1 cellular context compared by ENCODE assay signal in genomic region chr15:43777293-43777819, GRCh38.
TF ChIP-seq lines count a peak whose summit lies in the region.

No MANE protein-coding gene starts in this region.

TF ChIP-seq in HepG2, 621 proteins besides CTCF, POLR2A, EP300 and RAD21 (continued from another document and continues in another):
- TF ChIP-seq, protein P1, sequence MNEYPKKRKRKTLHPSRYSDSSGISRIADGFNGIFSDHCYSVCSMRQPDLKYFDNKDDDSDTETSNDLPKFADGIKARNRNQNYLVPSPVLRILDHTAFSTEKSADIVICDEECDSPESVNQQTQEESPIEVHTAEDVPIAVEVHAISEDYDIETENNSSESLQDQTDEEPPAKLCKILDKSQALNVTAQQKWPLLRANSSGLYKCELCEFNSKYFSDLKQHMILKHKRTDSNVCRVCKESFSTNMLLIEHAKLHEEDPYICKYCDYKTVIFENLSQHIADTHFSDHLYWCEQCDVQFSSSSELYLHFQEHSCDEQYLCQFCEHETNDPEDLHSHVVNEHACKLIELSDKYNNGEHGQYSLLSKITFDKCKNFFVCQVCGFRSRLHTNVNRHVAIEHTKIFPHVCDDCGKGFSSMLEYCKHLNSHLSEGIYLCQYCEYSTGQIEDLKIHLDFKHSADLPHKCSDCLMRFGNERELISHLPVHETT (CRISPR knock-in tag; conservative IDR thresholded peaks at IDR 0.05), result peak; percentile 62; the same call in 1 of the 2 replicates
- TF ChIP-seq ZSCAN12 (CRISPR knock-in tag; IDR thresholded peaks at IDR 0.05) (0 out of 2 replicates have a peak, but pooled peaks have one; percentile 47), YEATS4 (CRISPR knock-in tag; IDR thresholded peaks at IDR 0.05; ENCODE audit: borderline replicate concordance) (no peak), ZNF576 (CRISPR knock-in tag; IDR thresholded peaks at IDR 0.05) (no peak), ZNF770 (CRISPR knock-in tag; IDR thresholded peaks at IDR 0.05) (no peak), IKZF4 (CRISPR knock-in tag; IDR thresholded peaks at IDR 0.05; ENCODE audit: borderline replicate concordance, low read depth, not compliant biosample characterization) (peak; percentile 70), PHF5A (CRISPR knock-in tag; IDR thresholded peaks at IDR 0.05; ENCODE audit: low read depth, unreplicated experiment) (no peak), ISX (CRISPR knock-in tag; conservative IDR thresholded peaks at IDR 0.05) (no peak; the same call in 1 of the 2 replicates), ZNF7 (CRISPR knock-in tag; IDR thresholded peaks at IDR 0.05) (no peak), ZNF484 (CRISPR knock-in tag; IDR thresholded peaks at IDR 0.05; ENCODE audit: borderline replicate concordance, low read depth) (no peak; the same call in 1 of the 2 replicates), ZNF274 (CRISPR knock-in tag; IDR thresholded peaks at IDR 0.05) (0 out of 2 replicates have a peak, but pooled peaks have one; percentile 37), DDIT3 (CRISPR knock-in tag; IDR thresholded peaks at IDR 0.05) (no peak), STAG1 (CRISPR knock-in tag; IDR thresholded peaks at IDR 0.05) (peak; percentile 32; the same call in 1 of the 2 replicates), SALL2 (CRISPR knock-in tag; IDR thresholded peaks at IDR 0.05) (peak; percentile 66; the same call in 1 of the 2 replicates), ZNF136 (CRISPR knock-in tag; IDR thresholded peaks at IDR 0.05; ENCODE audit: low read depth) (peak; percentile 51; the same call in 1 of the 2 replicates), ZNF337 (CRISPR knock-in tag; IDR thresholded peaks at IDR 0.05; ENCODE audit: borderline replicate concordance, low read depth) (no peak), MAFF (IDR thresholded peaks at IDR 0.05; ENCODE audit: low read depth, low read length) (no peak), ZNF670 (CRISPR knock-in tag; IDR thresholded peaks at IDR 0.05; ENCODE audit: borderline replicate concordance) (peak; percentile 85; the same call in 1 of the 2 replicates), ATF3 (CRISPR knock-in tag; IDR thresholded peaks at IDR 0.05) (no peak), ZSCAN31 (CRISPR knock-in tag; IDR thresholded peaks at IDR 0.05; ENCODE audit: low read depth) (no peak), HOXA9 (CRISPR knock-in tag; IDR thresholded peaks at IDR 0.05; ENCODE audit: borderline replicate concordance) (no peak), ATF4 (CRISPR knock-in tag; IDR thresholded peaks at IDR 0.05) (no peak), ZSCAN30 (CRISPR knock-in tag; IDR thresholded peaks at IDR 0.05) (no peak), ZNF800 (CRISPR knock-in tag; IDR thresholded peaks at IDR 0.05) (no peak), KDM6A (CRISPR knock-in tag; IDR thresholded peaks at IDR 0.05; ENCODE audit: low read depth) (no peak), ARID5B (CRISPR knock-in tag; IDR thresholded peaks at IDR 0.05) (no peak; the same call in 1 of the 2 replicates), FOXA1 (IDR thresholded peaks at IDR 0.05) (no peak), FOXA1 (CRISPR knock-in tag; IDR thresholded peaks at IDR 0.05) (no peak), ZNF550 (CRISPR knock-in tag; IDR thresholded peaks at IDR 0.05; ENCODE audit: borderline replicate concordance) (no peak), PAX8 (CRISPR knock-in tag; IDR thresholded peaks at IDR 0.05; ENCODE audit: borderline replicate concordance) (0 out of 2 replicates have a peak, but pooled peaks have one; percentile 32), SRSF4 (IDR thresholded peaks at IDR 0.05; ENCODE audit: low read depth, low read length, poor library complexity, severe bottlenecking) (no peak), IRF2 (CRISPR knock-in tag; IDR thresholded peaks at IDR 0.05) (peak; percentile 29; the same call in 1 of the 2 replicates), SUZ12 (IDR thresholded peaks at IDR 0.05; ENCODE audit: low read depth, low read length) (no peak), FOXO1 (CRISPR knock-in tag; IDR thresholded peaks at IDR 0.05) (peak; percentile 36; the same call in 1 of the 2 replicates), ZNF234 (CRISPR knock-in tag; conservative IDR thresholded peaks at IDR 0.05) (0 out of 2 replicates have a peak, but pooled peaks have one; percentile 42), AGO2 (optimal IDR thresholded peaks at IDR 0.05; ENCODE audit: low read depth, low read length) (peak; percentile 20), ZNF446 (CRISPR knock-in tag; IDR thresholded peaks at IDR 0.05) (peak; percentile 77; the same call in 1 of the 2 replicates), NKX3-1 (CRISPR knock-in tag; IDR thresholded peaks at IDR 0.05) (0 out of 2 replicates have a peak, but pooled peaks have one; percentile 21), CBFB (CRISPR knock-in tag; IDR thresholded peaks at IDR 0.05) (peak; percentile 56; the same call in 1 of the 2 replicates), PHF21A (CRISPR knock-in tag; IDR thresholded peaks at IDR 0.05) (no peak; the same call in 1 of the 2 replicates), ZNF558 (CRISPR knock-in tag; IDR thresholded peaks at IDR 0.05; ENCODE audit: borderline replicate concordance) (no peak), MAZ (IDR thresholded peaks at IDR 0.05; ENCODE audit: borderline replicate concordance, low read depth, low read length) (peak; percentile 4; the same call in 1 of the 2 replicates), MAZ (CRISPR knock-in tag; IDR thresholded peaks at IDR 0.05; ENCODE audit: low read depth) (no peak), ATF7-NPFF (CRISPR knock-in tag; IDR thresholded peaks at IDR 0.05; ENCODE audit: low read depth) (no peak), ZNF556 (CRISPR knock-in tag; IDR thresholded peaks at IDR 0.05; ENCODE audit: borderline replicate concordance) (peak; percentile 86), JDP2 (CRISPR knock-in tag; IDR thresholded peaks at IDR 0.05; ENCODE audit: borderline replicate concordance) (no peak), HDAC2 (CRISPR knock-in tag; IDR thresholded peaks at IDR 0.05) (peak; percentile 39; the same call in 1 of the 2 replicates), ZFAT (CRISPR knock-in tag; conservative IDR thresholded peaks at IDR 0.05) (no peak), ZBTB8A (CRISPR knock-in tag; IDR thresholded peaks at IDR 0.05; ENCODE audit: borderline replicate concordance, low read depth) (no peak)
- TF ChIP-seq, protein P2, sequence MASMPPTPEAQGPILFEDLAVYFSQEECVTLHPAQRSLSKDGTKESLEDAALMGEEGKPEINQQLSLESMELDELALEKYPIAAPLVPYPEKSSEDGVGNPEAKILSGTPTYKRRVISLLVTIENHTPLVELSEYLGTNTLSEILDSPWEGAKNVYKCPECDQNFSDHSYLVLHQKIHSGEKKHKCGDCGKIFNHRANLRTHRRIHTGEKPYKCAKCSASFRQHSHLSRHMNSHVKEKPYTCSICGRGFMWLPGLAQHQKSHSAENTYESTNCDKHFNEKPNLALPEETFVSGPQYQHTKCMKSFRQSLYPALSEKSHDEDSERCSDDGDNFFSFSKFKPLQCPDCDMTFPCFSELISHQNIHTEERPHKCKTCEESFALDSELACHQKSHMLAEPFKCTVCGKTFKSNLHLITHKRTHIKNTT (CRISPR knock-in tag; IDR thresholded peaks at IDR 0.05), result no peak
- TF ChIP-seq, protein P3, sequence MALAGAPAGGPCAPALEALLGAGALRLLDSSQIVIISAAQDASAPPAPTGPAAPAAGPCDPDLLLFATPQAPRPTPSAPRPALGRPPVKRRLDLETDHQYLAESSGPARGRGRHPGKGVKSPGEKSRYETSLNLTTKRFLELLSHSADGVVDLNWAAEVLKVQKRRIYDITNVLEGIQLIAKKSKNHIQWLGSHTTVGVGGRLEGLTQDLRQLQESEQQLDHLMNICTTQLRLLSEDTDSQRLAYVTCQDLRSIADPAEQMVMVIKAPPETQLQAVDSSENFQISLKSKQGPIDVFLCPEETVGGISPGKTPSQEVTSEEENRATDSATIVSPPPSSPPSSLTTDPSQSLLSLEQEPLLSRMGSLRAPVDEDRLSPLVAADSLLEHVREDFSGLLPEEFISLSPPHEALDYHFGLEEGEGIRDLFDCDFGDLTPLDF (CRISPR knock-in tag; IDR thresholded peaks at IDR 0.05), result peak; percentile 66; the same call in 1 of the 2 replicates
- TF ChIP-seq, protein P4, sequence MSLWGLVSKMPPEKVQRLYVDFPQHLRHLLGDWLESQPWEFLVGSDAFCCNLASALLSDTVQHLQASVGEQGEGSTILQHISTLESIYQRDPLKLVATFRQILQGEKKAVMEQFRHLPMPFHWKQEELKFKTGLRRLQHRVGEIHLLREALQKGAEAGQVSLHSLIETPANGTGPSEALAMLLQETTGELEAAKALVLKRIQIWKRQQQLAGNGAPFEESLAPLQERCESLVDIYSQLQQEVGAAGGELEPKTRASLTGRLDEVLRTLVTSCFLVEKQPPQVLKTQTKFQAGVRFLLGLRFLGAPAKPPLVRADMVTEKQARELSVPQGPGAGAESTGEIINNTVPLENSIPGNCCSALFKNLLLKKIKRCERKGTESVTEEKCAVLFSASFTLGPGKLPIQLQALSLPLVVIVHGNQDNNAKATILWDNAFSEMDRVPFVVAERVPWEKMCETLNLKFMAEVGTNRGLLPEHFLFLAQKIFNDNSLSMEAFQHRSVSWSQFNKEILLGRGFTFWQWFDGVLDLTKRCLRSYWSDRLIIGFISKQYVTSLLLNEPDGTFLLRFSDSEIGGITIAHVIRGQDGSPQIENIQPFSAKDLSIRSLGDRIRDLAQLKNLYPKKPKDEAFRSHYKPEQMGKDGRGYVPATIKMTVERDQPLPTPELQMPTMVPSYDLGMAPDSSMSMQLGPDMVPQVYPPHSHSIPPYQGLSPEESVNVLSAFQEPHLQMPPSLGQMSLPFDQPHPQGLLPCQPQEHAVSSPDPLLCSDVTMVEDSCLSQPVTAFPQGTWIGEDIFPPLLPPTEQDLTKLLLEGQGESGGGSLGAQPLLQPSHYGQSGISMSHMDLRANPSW (CRISPR knock-in tag; IDR thresholded peaks at IDR 0.05; ENCODE audit: borderline replicate concordance), result no peak
